Comparison of ENCODE assay signal across 1 cellular context in the genomic region with DNA sequence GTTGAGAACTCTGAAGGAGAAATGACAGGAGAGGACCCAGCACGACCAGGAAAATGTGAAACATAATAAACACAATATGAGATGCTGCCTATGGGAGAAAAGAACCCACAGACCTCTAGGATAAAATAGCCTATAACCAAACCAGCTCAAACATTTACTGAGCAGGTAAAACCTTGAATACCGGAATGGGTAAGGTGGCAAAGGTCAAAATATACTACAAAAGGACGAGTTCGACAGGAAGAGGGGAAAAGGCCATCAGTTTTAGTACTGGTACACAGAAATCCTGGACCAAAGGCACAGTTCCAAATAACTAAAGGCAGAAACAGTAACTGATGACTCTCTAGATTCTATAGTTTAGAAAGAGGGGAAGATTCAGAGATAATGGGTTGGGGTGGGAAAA.
A peak's percentile ranks its signal among the peaks of the same experiment; 100 is the strongest.
TF ChIP-seq lines count a peak whose summit lies in the region.

No MANE protein-coding gene starts in this region.

TF ChIP-seq in HepG2, 621 proteins besides CTCF, POLR2A, EP300 and RAD21 (continued from another document):
- TF ChIP-seq PAXIP1 (CRISPR knock-in tag; conservative IDR thresholded peaks at IDR 0.05) (peak; percentile 41; the same call in 1 of the 2 replicates), NRL (CRISPR knock-in tag; IDR thresholded peaks at IDR 0.05; ENCODE audit: borderline replicate concordance) (no peak), NBN (conservative IDR thresholded peaks at IDR 0.05) (no peak), STAG1 (CRISPR knock-in tag; IDR thresholded peaks at IDR 0.05) (no peak), NR2F6 (IDR thresholded peaks at IDR 0.05) (peak; percentile 41; the same call in 1 of the 2 replicates), NR2F6 (CRISPR knock-in tag; IDR thresholded peaks at IDR 0.05) (peak; percentile 30; the same call in 1 of the 2 replicates), ZNF326 (CRISPR knock-in tag; IDR thresholded peaks at IDR 0.05; ENCODE audit: borderline replicate concordance) (no peak), PCBP2 (optimal IDR thresholded peaks at IDR 0.05; ENCODE audit: low read depth, low read length, poor library complexity, severe bottlenecking) (no peak), MAFG (CRISPR knock-in tag; IDR thresholded peaks at IDR 0.05) (no peak), ZNF709 (CRISPR knock-in tag; IDR thresholded peaks at IDR 0.05) (no peak), HOXA7 (CRISPR knock-in tag; IDR thresholded peaks at IDR 0.05) (no peak), ZNF296 (CRISPR knock-in tag; conservative IDR thresholded peaks at IDR 0.05) (no peak), FOSL1 (CRISPR knock-in tag; IDR thresholded peaks at IDR 0.05; ENCODE audit: borderline replicate concordance) (no peak), GFI1 (CRISPR knock-in tag; IDR thresholded peaks at IDR 0.05; ENCODE audit: borderline replicate concordance) (no peak), KLF16 (CRISPR knock-in tag; IDR thresholded peaks at IDR 0.05) (no peak), ZFP37 (CRISPR knock-in tag; IDR thresholded peaks at IDR 0.05; ENCODE audit: borderline replicate concordance) (no peak), SRSF1 (optimal IDR thresholded peaks at IDR 0.05; ENCODE audit: low read depth, low read length) (no peak), DRAP1 (CRISPR knock-in tag; IDR thresholded peaks at IDR 0.05) (no peak), ELF1 (CRISPR knock-in tag; IDR thresholded peaks at IDR 0.05) (no peak), MXD3 (CRISPR knock-in tag; IDR thresholded peaks at IDR 0.05) (no peak)
- TF ChIP-seq, protein P1, sequence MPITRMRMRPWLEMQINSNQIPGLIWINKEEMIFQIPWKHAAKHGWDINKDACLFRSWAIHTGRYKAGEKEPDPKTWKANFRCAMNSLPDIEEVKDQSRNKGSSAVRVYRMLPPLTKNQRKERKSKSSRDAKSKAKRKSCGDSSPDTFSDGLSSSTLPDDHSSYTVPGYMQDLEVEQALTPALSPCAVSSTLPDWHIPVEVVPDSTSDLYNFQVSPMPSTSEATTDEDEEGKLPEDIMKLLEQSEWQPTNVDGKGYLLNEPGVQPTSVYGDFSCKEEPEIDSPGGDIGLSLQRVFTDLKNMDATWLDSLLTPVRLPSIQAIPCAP (CRISPR knock-in tag; IDR thresholded peaks at IDR 0.05; ENCODE audit: low read depth), result no peak
- TF ChIP-seq, protein P2, sequence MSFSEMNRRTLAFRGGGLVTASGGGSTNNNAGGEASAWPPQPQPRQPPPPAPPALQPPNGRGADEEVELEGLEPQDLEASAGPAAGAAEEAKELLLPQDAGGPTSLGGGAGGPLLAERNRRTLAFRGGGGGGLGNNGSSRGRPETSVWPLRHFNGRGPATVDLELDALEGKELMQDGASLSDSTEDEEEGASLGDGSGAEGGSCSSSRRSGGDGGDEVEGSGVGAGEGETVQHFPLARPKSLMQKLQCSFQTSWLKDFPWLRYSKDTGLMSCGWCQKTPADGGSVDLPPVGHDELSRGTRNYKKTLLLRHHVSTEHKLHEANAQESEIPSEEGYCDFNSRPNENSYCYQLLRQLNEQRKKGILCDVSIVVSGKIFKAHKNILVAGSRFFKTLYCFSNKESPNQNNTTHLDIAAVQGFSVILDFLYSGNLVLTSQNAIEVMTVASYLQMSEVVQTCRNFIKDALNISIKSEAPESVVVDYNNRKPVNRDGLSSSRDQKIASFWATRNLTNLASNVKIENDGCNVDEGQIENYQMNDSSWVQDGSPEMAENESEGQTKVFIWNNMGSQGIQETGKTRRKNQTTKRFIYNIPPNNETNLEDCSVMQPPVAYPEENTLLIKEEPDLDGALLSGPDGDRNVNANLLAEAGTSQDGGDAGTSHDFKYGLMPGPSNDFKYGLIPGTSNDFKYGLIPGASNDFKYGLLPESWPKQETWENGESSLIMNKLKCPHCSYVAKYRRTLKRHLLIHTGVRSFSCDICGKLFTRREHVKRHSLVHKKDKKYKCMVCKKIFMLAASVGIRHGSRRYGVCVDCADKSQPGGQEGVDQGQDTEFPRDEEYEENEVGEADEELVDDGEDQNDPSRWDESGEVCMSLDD (CRISPR knock-in tag; IDR thresholded peaks at IDR 0.05; ENCODE audit: borderline replicate concordance), result no peak
- TF ChIP-seq, protein P3, sequence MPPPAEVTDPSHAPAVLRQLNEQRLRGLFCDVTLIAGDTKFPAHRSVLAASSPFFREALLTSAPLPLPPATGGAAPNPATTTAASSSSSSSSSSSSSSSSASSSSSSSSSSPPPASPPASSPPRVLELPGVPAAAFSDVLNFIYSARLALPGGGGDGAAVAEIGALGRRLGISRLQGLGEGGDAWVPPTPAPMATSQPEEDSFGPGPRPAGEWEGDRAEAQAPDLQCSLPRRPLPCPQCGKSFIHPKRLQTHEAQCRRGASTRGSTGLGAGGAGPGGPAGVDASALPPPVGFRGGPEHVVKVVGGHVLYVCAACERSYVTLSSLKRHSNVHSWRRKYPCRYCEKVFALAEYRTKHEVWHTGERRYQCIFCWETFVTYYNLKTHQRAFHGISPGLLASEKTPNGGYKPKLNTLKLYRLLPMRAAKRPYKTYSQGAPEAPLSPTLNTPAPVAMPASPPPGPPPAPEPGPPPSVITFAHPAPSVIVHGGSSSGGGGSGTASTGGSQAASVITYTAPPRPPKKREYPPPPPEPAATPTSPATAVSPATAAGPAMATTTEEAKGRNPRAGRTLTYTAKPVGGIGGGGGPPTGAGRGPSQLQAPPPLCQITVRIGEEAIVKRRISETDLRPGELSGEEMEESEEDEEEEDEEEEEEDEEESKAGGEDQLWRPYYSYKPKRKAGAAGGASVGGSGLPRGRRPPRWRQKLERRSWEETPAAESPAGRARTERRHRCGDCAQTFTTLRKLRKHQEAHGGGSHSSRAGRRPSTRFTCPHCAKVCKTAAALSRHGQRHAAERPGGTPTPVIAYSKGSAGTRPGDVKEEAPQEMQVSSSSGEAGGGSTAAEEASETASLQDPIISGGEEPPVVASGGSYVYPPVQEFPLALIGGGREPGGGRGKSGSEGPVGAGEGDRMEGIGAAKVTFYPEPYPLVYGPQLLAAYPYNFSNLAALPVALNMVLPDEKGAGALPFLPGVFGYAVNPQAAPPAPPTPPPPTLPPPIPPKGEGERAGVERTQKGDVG (CRISPR knock-in tag; IDR thresholded peaks at IDR 0.05; ENCODE audit: borderline replicate concordance), result no peak
